ENCODE assay signal across 9 cellular contexts in the genomic region with DNA sequence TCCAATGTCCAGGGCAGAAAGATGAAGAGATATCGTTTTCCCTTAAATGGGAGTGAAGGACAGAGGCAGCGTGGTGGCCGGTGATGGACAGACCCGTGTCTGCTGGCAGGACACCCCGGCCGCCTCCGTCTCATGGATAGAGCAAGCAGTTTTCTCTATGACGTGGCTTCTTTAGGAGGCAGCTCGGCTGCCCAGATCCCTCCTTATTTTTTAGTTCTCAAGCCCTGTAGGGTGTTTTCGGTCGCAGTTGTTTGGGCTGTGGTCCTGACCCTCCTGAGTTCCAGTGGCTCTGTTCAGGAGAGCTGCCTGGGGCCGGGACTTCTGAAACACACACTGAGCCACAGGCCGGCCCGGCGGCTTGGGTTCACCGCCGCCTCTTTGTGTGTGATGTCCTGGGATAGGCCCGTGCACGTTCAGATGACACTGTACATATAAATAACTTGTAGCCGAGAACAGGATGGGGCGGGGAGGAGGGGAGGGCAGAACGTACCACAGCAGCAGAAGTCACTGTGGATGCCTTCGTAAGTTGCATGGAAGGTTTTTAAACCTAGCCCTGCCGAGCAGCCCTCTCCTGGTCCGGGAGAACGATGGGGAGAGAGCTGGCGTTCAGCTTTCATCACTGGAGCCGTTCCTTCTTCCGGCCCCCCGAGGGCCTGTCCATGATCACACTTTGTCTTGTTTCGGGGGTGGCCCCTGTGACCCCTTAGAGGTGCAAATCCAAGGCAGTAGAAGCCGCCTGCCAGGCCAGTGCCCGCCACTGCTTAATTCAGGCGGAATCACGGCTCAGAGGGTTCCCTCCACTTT.
DNase-seq lines count a peak whose midpoint lies in the region; ATAC-seq and TF ChIP-seq lines count a peak whose summit lies in the region.
"Had no signal": no experiment of that assay in that cellular context is flagged by ENCODE, and none has a peak within 500 bp of the region (broad histone marks: within the 10 kb centered on the region; RNA-seq: fewer than 3 reads in every experiment).

No MANE protein-coding gene starts in this region.

- no peaks in the 10 kb centered on the region for H3K9me3 ChIP-seq in left ventricle myocardium inferior (replicated peaks)

- peak overlapping the region; percentile 56 for H3K4me3 ChIP-seq in left ventricle myocardium inferior

- TF ChIP-seq CTCF in left ventricle myocardium inferior (IDR thresholded peaks at IDR 0.05; ENCODE audit: borderline replicate concordance): no peak

- intact Hi-C loops in left ventricle myocardium inferior (cut with micrococcal nuclease): no loop called here

- no peaks in the 10 kb centered on the region for H3K27me3 ChIP-seq in left ventricle myocardium inferior (ENCODE audit: low read depth)

- H3K36me3 ChIP-seq in left ventricle myocardium inferior: no peaks in the 10 kb centered on the region

- peaks cover 56% of the 10 kb centered on the region for H3K4me1 ChIP-seq in left ventricle myocardium inferior

- no peak for ATAC-seq in GM18517 (IDR thresholded peaks at IDR 0.05; ENCODE audit: unreplicated experiment)

- peak overlapping the region; percentile 92 for H3K27ac ChIP-seq in left ventricle myocardium inferior (replicated peaks)
- H3K27ac ChIP-seq: 22Rv1 had no signal

- DNase-seq in DMS 273 (lab: John Stamatoyannopoulos, UW; ENCODE audit: unreplicated experiment) (peak; percentile 69), DMS 273 treated with DMSO at 0.1 percent for 48 hours (lab: John Stamatoyannopoulos, UW) (no peak), MV-4-11 (lab: John Stamatoyannopoulos, UW) (peak; percentile 60), activated gamma-delta T cell (lab: John Stamatoyannopoulos, UW) (peak; percentile 29), left ventricle myocardium inferior (peak; percentile 72), NOMO-1 treated with dmso at 0.1 percent for 144 hours (lab: John Stamatoyannopoulos, UW; ENCODE audit: unreplicated experiment) (no peak)
- peak; percentile 17 for DNase-seq in stimulated activated CD4-positive, alpha-beta T cell treated with anti-CD3 and anti-CD28 coated beads, Interleukin-2, amount 100 ng/mL, for 4 hours (ENCODE audit: low read depth)

Comparison
In these comparisons a context has a peak if more than half of its experiments do, and no peak if none do; other contexts are left out.
1. DNase-seq: peak in DMS 273 (single experiment), MV-4-11 (single experiment), activated gamma-delta T cell (single experiment), left ventricle myocardium inferior (single experiment) and stimulated activated CD4-positive, alpha-beta T cell treated with anti-CD3 and anti-CD28 coated beads, Interleukin-2, amount 100 ng/mL, for 4 hours (single experiment); none in DMS 273 treated with DMSO at 0.1 percent for 48 hours (single experiment) and NOMO-1 treated with dmso at 0.1 percent for 144 hours (single experiment).